Comparison of ENCODE assay signal across 18 cellular contexts in genomic region chr14:76780875-76781647, GRCh38. TPM values are rescaled to one million over a fixed set of nuclear protein-coding genes. Genes with fewer than 3 reads are reported as not detected.
A peak's percentile ranks its signal among the peaks of the same experiment; 100 is the strongest.
DNase-seq lines count a peak whose midpoint lies in the region; ATAC-seq, FAIRE-seq and TF ChIP-seq lines count a peak whose summit lies in the region.
"Had no signal": no experiment of that assay in that cellular context is flagged by ENCODE, and none has a peak within 500 bp of the region (broad histone marks: within the 10 kb centered on the region; RNA-seq: fewer than 3 reads in every experiment).

No MANE protein-coding gene starts in this region.

- in situ Hi-C loops in brain microvascular endothelial cell (cut with HindIII; ENCODE audit: low pct_ligation_motif_present, low sequenced_read_pairs), result no loop called here
- in situ Hi-C loops in mammary epithelial cell (cut with MboI; ENCODE audit: low sequenced_read_pairs in 2 of 2), result no loop called here

- DNase-seq in Right ventricle myocardium superior (peak; percentile 45), left ventricle myocardium superior (no peak), brain microvascular endothelial cell (no peak), lung (ENCODE audit: low spot score) (peak; percentile 27), tibial artery (peak in 1 of 2 donors; percentile 70), mammary epithelial cell (no peak), GM19239 (ENCODE audit: insufficient read length, low spot score) (no peak), NCI-H1105 treated with DMSO at 0.1 percent for 48 hours (lab: John Stamatoyannopoulos, UW) (no peak)
- DNase-seq: activated effector memory CD4-positive, alpha-beta T cell treated with anti-CD3 and anti-CD28 coated beads, Interleukin-2, amount 50 U/mL, for 16 hours; BE2C; GF-D8; NCI-H2171; stimulated activated CD4-positive, alpha-beta T cell treated with anti-CD3 and anti-CD28 coated beads, Interleukin-4, amount 100 ng/mL, for 4 hours had no signal

- no peak overlapping the region for H3K9ac ChIP-seq in mammary epithelial cell (ENCODE audit: insufficient read depth, low read length)

- H3K9me3 ChIP-seq in lung (ENCODE audit: control insufficient read depth in 2 of 2, insufficient read depth in 1 of 2, low read length in 1 of 2), result no peaks in the 10 kb centered on the region
- no peaks in the 10 kb centered on the region for H3K9me3 ChIP-seq in tibial artery
- no peaks in the 10 kb centered on the region for H3K9me3 ChIP-seq in mammary epithelial cell (replicated peaks; ENCODE audit: insufficient read depth, low read length)
- H3K9me3 ChIP-seq: BE2C, HAP-1, suprapubic skin had no signal

- no peaks in the 10 kb centered on the region for H3K36me3 ChIP-seq in brain microvascular endothelial cell (replicated peaks)
- peaks cover 0 to 25% of the 10 kb centered on the region in 2 donors for H3K36me3 ChIP-seq in lung (ENCODE audit: control insufficient read depth in 2 of 2, insufficient read depth in 2 of 2, low read length in 2 of 2)
- peaks cover 2 to 53% (median 34%) of the 10 kb centered on the region in 3 donors for H3K36me3 ChIP-seq in tibial artery
- no peaks in the 10 kb centered on the region for H3K36me3 ChIP-seq in mammary epithelial cell (ENCODE audit: insufficient read depth, low read length)

- CTCF ChIA-PET in mammary epithelial cell (lab: Charles Lee; ENCODE audit: low non-redundant PET), result no interaction called here

- no peak overlapping the region for H3K27ac ChIP-seq in brain microvascular endothelial cell
- H3K27ac ChIP-seq in lung (ENCODE audit: low read depth in 1 of 2, low read length in 1 of 2), result no peak overlapping the region
- H3K27ac ChIP-seq in tibial artery, result peak overlapping the region; percentile 52 to 72
- H3K27ac ChIP-seq in mammary epithelial cell (ENCODE audit: insufficient read depth, low read depth, low read length), result no peak overlapping the region
- H3K27ac ChIP-seq: suprapubic skin, VCaP had no signal

- H3K79me2 ChIP-seq in mammary epithelial cell (ENCODE audit: insufficient read depth, low read length), result no peaks in the 10 kb centered on the region

- 77 to 89% methylated on average over 11 of the region's 11 CpGs for WGBS in lung, 2 donors
- WGBS in mammary epithelial cell (ENCODE audit: low coverage, missing lambda C conversion rate), result 89% methylated on average over 9 of the region's 11 CpGs

- peaks cover 0 to 7% of the 10 kb centered on the region in 2 donors for H3K4me1 ChIP-seq in lung (ENCODE audit: control insufficient read depth in 2 of 2, insufficient read depth in 2 of 2, low read length in 2 of 2)
- peaks cover 0 to 57% (median 36%) of the 10 kb centered on the region in 4 donors for H3K4me1 ChIP-seq in tibial artery
- peaks cover 16% of the 10 kb centered on the region for H3K4me1 ChIP-seq in mammary epithelial cell (ENCODE audit: insufficient read depth, low read length)
- H3K4me1 ChIP-seq: HAP-1 had no signal

- peak; percentile 1 for TF ChIP-seq CTCF in brain microvascular endothelial cell (IDR thresholded peaks at IDR 0.05; ENCODE audit: low read depth, low read length, missing control alignments)
- no peak for TF ChIP-seq CTCF in lung (IDR thresholded peaks at IDR 0.05; ENCODE audit: control extremely low read depth, extremely low read depth)
- no peak for TF ChIP-seq CTCF in tibial artery (IDR thresholded peaks at IDR 0.05)
- TF ChIP-seq CTCF in mammary epithelial cell (conservative IDR thresholded peaks at IDR 0.05 in 1 of 2, IDR thresholded peaks at IDR 0.05 in 1 of 2; ENCODE audit: extremely low read depth in 1 of 2, insufficient read depth in 1 of 2, low read depth in 1 of 2, low read length in 2 of 2), result no peak

- ATAC-seq in Right ventricle myocardium superior (ENCODE audit: poor library complexity) (peak; percentile 2), left ventricle myocardium superior (no peak), lung (ENCODE audit: insufficient read depth, low FRiP score) (no peak)

- H2AFZ ChIP-seq in mammary epithelial cell (ENCODE audit: low read depth, low read length), result no peak overlapping the region

- BruUV-seq in mammary epithelial cell (replicated peaks; lab: Mats Ljungman, UMichigan), result no TSS peak

- FAIRE-seq in GM19239 (lab: Jason Lieb, UNC), result no peak
- FAIRE-seq: endometrium had no signal

- H3K27me3 ChIP-seq in brain microvascular endothelial cell (replicated peaks), result no peaks in the 10 kb centered on the region
- no peaks in the 10 kb centered on the region for H3K27me3 ChIP-seq in lung (ENCODE audit: control insufficient read depth, insufficient read depth)
- H3K27me3 ChIP-seq in tibial artery, result no peaks in the 10 kb centered on the region
- H3K27me3 ChIP-seq in mammary epithelial cell (ENCODE audit: insufficient read depth, low read length), result no peaks in the 10 kb centered on the region
- H3K27me3 ChIP-seq: BE2C, suprapubic skin had no signal

- intact Hi-C loops in Right ventricle myocardium superior (cut with DNase I), result no loop called here
- intact Hi-C loops in left ventricle myocardium superior (cut with micrococcal nuclease), result loop anchor here (5.0 kb wide), 1 partner anchor 69 kb away; no protein-coding TSS in a partner anchor
- intact Hi-C loops in tibial artery (cut with DNase I; ENCODE audit: low total_unique reads), result no loop called here
- intact Hi-C loops in mammary epithelial cell (cut with micrococcal nuclease), result no loop called here

- H3K4me3 ChIP-seq in brain microvascular endothelial cell (ENCODE audit: low read depth, low read length) (no peak overlapping the region), lung (no peak overlapping the region), tibial artery (no peak overlapping the region), mammary epithelial cell (replicated peaks in 1 of 3; ENCODE audit: insufficient read depth in 1 of 3, low read depth in 2 of 3, low read length in 3 of 3) (no peak overlapping the region)
- H3K4me3 ChIP-seq: HAP-1, K562, suprapubic skin had no signal

- no peak overlapping the region for H3K4me2 ChIP-seq in mammary epithelial cell (ENCODE audit: insufficient read depth, low read depth, low read length)

- dilution Hi-C loops in mammary epithelial cell (cut with HindIII; ENCODE audit: low sequenced_read_pairs), result no loop called here

- no peaks in the 10 kb centered on the region for H4K20me1 ChIP-seq in mammary epithelial cell (ENCODE audit: insufficient read depth, low read length)

RNA-seq across cellular contexts. Expression of gene VASH1, which starts 19.8 kb away (rescaled TPM):
- total RNA-seq in Right ventricle myocardium superior (14.3 TPM), left ventricle myocardium superior (14.0 TPM), lung (10 to 100 TPM; 22.9 to 25.4 TPM), mammary epithelial cell (1 to 10 TPM; 1.3 to 1.7 TPM)
- polyA plus RNA-seq in lung (10 to 100 TPM; 10.5 to 13.1 TPM), mammary epithelial cell (0.74 TPM)
- 1.8 TPM for polyA minus RNA-seq in mammary epithelial cell

RNA-seq across cellular contexts. Expression of gene ANGEL1, which starts 31.6 kb away (rescaled TPM):
- total RNA-seq in Right ventricle myocardium superior (8.7 TPM), left ventricle myocardium superior (11.2 TPM), lung (10 to 100 TPM; 19.5 to 20.4 TPM), mammary epithelial cell (10 to 100 TPM; 12.0 to 18.2 TPM)
- polyA plus RNA-seq in lung (10 to 100 TPM; 10.4 to 10.5 TPM), mammary epithelial cell (13.4 TPM)
- 11.0 TPM for polyA minus RNA-seq in mammary epithelial cell

RNA-seq across cellular contexts. Expression of gene LRRC74A, which starts 45.1 kb away (rescaled TPM):
- total RNA-seq in Right ventricle myocardium superior (not detected), left ventricle myocardium superior (not detected), lung (not detected), mammary epithelial cell (not detected)
- polyA plus RNA-seq in lung (not detected), mammary epithelial cell (not detected)
- polyA minus RNA-seq in mammary epithelial cell, result not detected
- total RNA-seq: K562, suprapubic skin had no signal
- polyA plus RNA-seq: K562 had no signal

Comparison
In these comparisons a context has a peak if more than half of its experiments do, and no peak if none do; other contexts are left out.
1. DNase-seq: peak in Right ventricle myocardium superior (single experiment) and lung (single experiment); none in left ventricle myocardium superior (single experiment), brain microvascular endothelial cell (single experiment), mammary epithelial cell (single experiment), GM19239 (single experiment) and NCI-H1105 treated with DMSO at 0.1 percent for 48 hours (single experiment).
2. H3K27ac ChIP-seq: peak in tibial artery (2 of 2); none in brain microvascular endothelial cell (single experiment), lung (0 of 2) and mammary epithelial cell (single experiment).